In the genomic region with DNA sequence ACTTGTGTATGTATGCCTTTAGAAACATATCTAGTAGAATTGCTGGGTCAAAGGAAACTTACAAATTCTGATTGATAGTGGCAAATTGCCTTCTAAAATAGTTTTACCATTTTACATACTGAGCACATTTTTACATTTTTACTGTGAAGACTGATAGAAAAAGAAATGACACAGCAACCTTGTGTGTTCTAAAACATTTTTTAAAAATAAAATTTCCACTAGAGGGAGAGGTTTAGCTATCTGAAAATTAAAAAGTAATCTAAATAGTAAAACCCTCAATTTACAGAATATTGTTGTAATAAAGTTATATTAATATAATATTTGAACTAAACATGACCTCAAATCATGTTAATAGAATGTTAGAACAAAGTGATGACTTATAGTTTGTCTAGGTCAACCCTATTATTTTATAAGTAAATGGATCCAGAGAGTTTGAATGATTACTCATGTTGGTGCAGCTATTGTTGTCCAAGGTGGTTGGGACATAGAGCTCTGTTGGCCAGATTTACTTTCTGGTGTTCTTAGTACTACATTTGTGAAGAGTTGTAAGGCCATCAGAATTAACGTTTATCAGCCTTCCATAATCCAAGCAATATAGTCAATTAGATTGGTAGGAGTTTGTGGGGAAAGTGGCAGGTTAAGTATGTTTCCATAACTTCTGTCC, we compare ENCODE assay signal across 14 cellular contexts. TPM values are rescaled to one million over a fixed set of nuclear protein-coding genes. Genes with fewer than 3 reads are reported as not detected.
DNase-seq lines count a peak whose midpoint lies in the region; ATAC-seq, FAIRE-seq and TF ChIP-seq lines count a peak whose summit lies in the region.
"Had no signal": no experiment of that assay in that cellular context is flagged by ENCODE, and none has a peak within 500 bp of the region (broad histone marks: within the 10 kb centered on the region; RNA-seq: fewer than 3 reads in every experiment).

No MANE protein-coding gene starts in this region.

- DNase-seq in AG10803 (ENCODE audit: low read depth) (peak; percentile 51), NCI-H69 (lab: John Stamatoyannopoulos, UW) (peak; percentile 19), osteocyte (ENCODE audit: extremely low spot score, unreplicated experiment) (no peak), NCI-H1417 treated with DMSO at 0.1 percent for 48 hours (lab: John Stamatoyannopoulos, UW) (no peak), T-helper 2 cell (no peak)
- DNase-seq in stimulated activated CD4-positive, alpha-beta T cell treated with anti-CD3 and anti-CD28 coated beads, Interleukin-2, amount 100 ng/mL, for 48 hours, result no peak
- DNase-seq: CD8-positive, alpha-beta T cell; H9; KBM-7; testis had no signal

- ATAC-seq in GM21447 (IDR thresholded peaks at IDR 0.05; ENCODE audit: unreplicated experiment), result no peak
- ATAC-seq: CD8-positive, alpha-beta T cell had no signal

- peaks cover 10% of the 10 kb centered on the region for H3K9me3 Mint-ChIP-seq in osteocyte (ENCODE audit: unreplicated experiment)

- H3K36me3 Mint-ChIP-seq in osteocyte (ENCODE audit: unreplicated experiment), result peaks cover 37% of the 10 kb centered on the region

- TF ChIP-seq CTCF in AG10803 (conservative IDR thresholded peaks at IDR 0.05; ENCODE audit: low read length) (peak; percentile 48), osteocyte (IDR thresholded peaks at IDR 0.05) (peak; percentile 56)

- peaks cover 44% of the 10 kb centered on the region for H3K4me1 Mint-ChIP-seq in osteocyte (ENCODE audit: unreplicated experiment)

- no peak overlapping the region for H3K4me3 ChIP-seq in AG10803 (ENCODE audit: low read length)
- H3K4me3 ChIP-seq: lung, testis had no signal

- peak; percentile 94 for FAIRE-seq in endometrium (lab: Jason Lieb, UNC)
- FAIRE-seq: GM19239 had no signal

- H3K4me3 Mint-ChIP-seq in osteocyte (ENCODE audit: unreplicated experiment), result no peak overlapping the region
- H3K4me3 Mint-ChIP-seq: CD8-positive, alpha-beta T cell; H9 had no signal

- peak overlapping the region; percentile 84 for H3K27ac Mint-ChIP-seq in osteocyte (ENCODE audit: unreplicated experiment)
- H3K27ac Mint-ChIP-seq: CD8-positive, alpha-beta T cell; H9 had no signal

- H3K27me3 Mint-ChIP-seq in osteocyte (ENCODE audit: unreplicated experiment), result no peaks in the 10 kb centered on the region

RNA-seq across cellular contexts. Expression of a gene that starts 17.2 kb away (rescaled TPM):
- total RNA-seq in osteocyte, result 11.6 and 13.1 TPM in 2 replicates

RNA-seq across cellular contexts. Expression of a gene that starts 17.8 kb away (rescaled TPM):
- 36.8 and 37.2 TPM in 2 replicates for total RNA-seq in osteocyte

RNA-seq across cellular contexts. Expression of a gene that starts 49.5 kb away (rescaled TPM):
- total RNA-seq in osteocyte, result 212 and 231 TPM in 2 replicates

Comparison
In these comparisons a context has a peak if more than half of its experiments do, and no peak if none do; other contexts are left out.
1. DNase-seq: peak in AG10803 (single experiment) and NCI-H69 (single experiment); none in osteocyte (single experiment), stimulated activated CD4-positive, alpha-beta T cell treated with anti-CD3 and anti-CD28 coated beads, Interleukin-2, amount 100 ng/mL, for 48 hours (0 of 2), NCI-H1417 treated with DMSO at 0.1 percent for 48 hours (single experiment) and T-helper 2 cell (0 of 5).